ENCODE assay signal across 10 cellular contexts in the genomic region with DNA sequence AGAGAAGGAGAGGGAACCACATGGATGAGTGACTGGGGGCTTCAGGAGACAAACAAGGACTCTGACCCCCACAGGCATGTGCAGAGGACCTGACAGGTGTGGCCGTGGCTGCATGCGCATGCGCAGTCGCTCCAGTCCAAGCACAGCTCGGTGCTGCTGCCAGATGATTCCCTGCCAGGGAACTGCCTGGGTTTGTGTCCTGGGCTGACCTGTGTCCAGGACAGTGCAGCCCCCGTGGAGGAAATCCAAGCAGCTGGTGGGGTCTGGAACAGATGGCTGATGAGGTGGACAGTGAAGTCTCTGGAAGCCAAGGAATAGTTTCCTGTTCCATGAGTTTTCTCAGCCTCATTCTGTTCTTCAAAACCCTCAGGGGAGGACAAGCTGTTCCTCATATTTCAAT. TPM values are rescaled to one million over a fixed set of nuclear protein-coding genes. Genes with fewer than 3 reads are reported as not detected.
DNase-seq lines count a peak whose midpoint lies in the region; ATAC-seq, FAIRE-seq and TF ChIP-seq lines count a peak whose summit lies in the region.
"Had no signal": no experiment of that assay in that cellular context is flagged by ENCODE, and none has a peak within 500 bp of the region (broad histone marks: within the 10 kb centered on the region; RNA-seq: fewer than 3 reads in every experiment).

No MANE protein-coding gene starts in this region.

- peak overlapping the region; percentile 98 for H3K27ac Mint-ChIP-seq in activated CD4-positive, alpha-beta T cell treated with anti-CD3 and anti-CD28 coated beads for 36 hours
- peak overlapping the region; percentile 95 for H3K27ac Mint-ChIP-seq in central memory CD8-positive, alpha-beta T cell (ENCODE audit: low read depth)

- H3K36me3 Mint-ChIP-seq in activated CD4-positive, alpha-beta T cell treated with anti-CD3 and anti-CD28 coated beads for 36 hours (ENCODE audit: low read depth): peaks cover 48% of the 10 kb centered on the region
- H3K36me3 Mint-ChIP-seq in central memory CD8-positive, alpha-beta T cell (ENCODE audit: insufficient read depth): peaks cover 48% of the 10 kb centered on the region

- no peak overlapping the region for H3K4me3 ChIP-seq in mucosa of descending colon
- H3K4me3 ChIP-seq in thyroid gland (replicated peaks in 1 of 3): no peak overlapping the region
- H3K4me3 ChIP-seq in HAP-1: no peak overlapping the region

- H3K9me3 Mint-ChIP-seq in activated CD4-positive, alpha-beta T cell treated with anti-CD3 and anti-CD28 coated beads for 36 hours (ENCODE audit: low read depth): no peaks in the 10 kb centered on the region
- no peaks in the 10 kb centered on the region for H3K9me3 Mint-ChIP-seq in central memory CD8-positive, alpha-beta T cell

- peaks cover 76% of the 10 kb centered on the region for H3K4me1 Mint-ChIP-seq in activated CD4-positive, alpha-beta T cell treated with anti-CD3 and anti-CD28 coated beads for 36 hours
- peaks cover 64% of the 10 kb centered on the region for H3K4me1 Mint-ChIP-seq in central memory CD8-positive, alpha-beta T cell

- CTCF ChIA-PET in activated CD4-positive, alpha-beta T cell treated with anti-CD3 and anti-CD28 coated beads for 36 hours (lab: Charles Lee): interaction anchor here (0.5 to 1.5 kb wide), 6 partner anchors 13 to 47 kb away, joined by 3 to 4 read pairs (median 3); partner anchors contain the start of gene LASP1

- in situ Hi-C loops in HAP-1 (cut with MboI; ENCODE audit: low sequenced_read_pairs): no loop called here

- DNase-seq in activated CD4-positive, alpha-beta T cell treated with anti-CD3 and anti-CD28 coated beads for 36 hours: no peak
- DNase-seq in activated CD4-positive, alpha-beta T cell treated with anti-CD3 and anti-CD28 coated beads, Interleukin-2, amount 50 U/mL, for 4 hours: no peak
- no peak for DNase-seq in central memory CD8-positive, alpha-beta T cell (ENCODE audit: low spot score in 2 of 2)
- DNase-seq in mucosa of descending colon (peak in 2 of 3 donors; percentile 44 to 66), thyroid gland (peak; percentile 25 to 29), HAP-1 (ENCODE audit: low spot score in 2 of 2) (no peak), urothelium cell line (ENCODE audit: low spot score) (no peak)

- peak overlapping the region in 2 of 3 donors; percentile 58 to 64 for H3K27ac ChIP-seq in thyroid gland

- TF ChIP-seq CTCF in mucosa of descending colon (IDR thresholded peaks at IDR 0.05) (no peak), thyroid gland (IDR thresholded peaks at IDR 0.05) (no peak)

- 59 to 61% methylated on average over 5 to 6 of the region's 6 CpGs for WGBS in thyroid gland, 2 donors

- H3K9me3 ChIP-seq in mucosa of descending colon (no peaks in the 10 kb centered on the region), thyroid gland (no peaks in the 10 kb centered on the region), HAP-1 (no peaks in the 10 kb centered on the region)

- H3K4me1 ChIP-seq in mucosa of descending colon (ENCODE audit: low read depth) (peaks cover 54% of the 10 kb centered on the region), thyroid gland (peaks cover 20 to 79% of the 10 kb centered on the region in 2 donors), HAP-1 (no peaks in the 10 kb centered on the region)

- ATAC-seq in activated CD4-positive, alpha-beta T cell treated with anti-CD3 and anti-CD28 coated beads for 36 hours: no peak
- no peak for ATAC-seq in central memory CD8-positive, alpha-beta T cell (replicated peaks; ENCODE audit: extremely low read depth, poor library complexity, severe bottlenecking)
- peak; percentile 4 for ATAC-seq in mucosa of descending colon
- ATAC-seq in HG02870 (IDR thresholded peaks at IDR 0.05; ENCODE audit: unreplicated experiment): no peak

- POLR2A ChIA-PET in activated CD4-positive, alpha-beta T cell treated with anti-CD3 and anti-CD28 coated beads for 36 hours (lab: Charles Lee): interaction anchor here (0.9 to 1.3 kb wide), 3 partner anchors 26 to 51 kb away, joined by 3 read pairs; no protein-coding TSS in a partner anchor

- H3K36me3 ChIP-seq in mucosa of descending colon (ENCODE audit: low read depth) (peaks cover 4% of the 10 kb centered on the region), thyroid gland (peaks cover 10 to 12% of the 10 kb centered on the region in 2 donors), HAP-1 (replicated peaks) (peaks cover 15% of the 10 kb centered on the region)

- H3K4me3 Mint-ChIP-seq in activated CD4-positive, alpha-beta T cell treated with anti-CD3 and anti-CD28 coated beads for 36 hours: no peak overlapping the region
- H3K4me3 Mint-ChIP-seq in central memory CD8-positive, alpha-beta T cell: peak overlapping the region; percentile 77

- no peaks in the 10 kb centered on the region for H3K27me3 Mint-ChIP-seq in activated CD4-positive, alpha-beta T cell treated with anti-CD3 and anti-CD28 coated beads for 36 hours
- H3K27me3 Mint-ChIP-seq in central memory CD8-positive, alpha-beta T cell: no peaks in the 10 kb centered on the region

- TF ChIP-seq POLR2A in thyroid gland (IDR thresholded peaks at IDR 0.05): no peak

- intact Hi-C loops in activated CD4-positive, alpha-beta T cell treated with anti-CD3 and anti-CD28 coated beads for 36 hours (cut with DNase I, micrococcal nuclease): loop anchor here in 1 of 2 experiments (5.0 kb wide), 1 partner anchor 1290 kb away; the partner anchor contains the start of gene SYNRG
- intact Hi-C loops in mucosa of descending colon (cut with DNase I, micrococcal nuclease) (no loop called here), thyroid gland (cut with DNase I) (no loop called here)

- FAIRE-seq in urothelium cell line (lab: Jason Lieb, UNC): no peak
- FAIRE-seq: keratinocyte, TTC549 had no signal

- H3K27me3 ChIP-seq in thyroid gland (no peaks in the 10 kb centered on the region), HAP-1 (ENCODE audit: low read depth) (no peaks in the 10 kb centered on the region)

RNA-seq across cellular contexts. Expression of gene LASP1, which starts 27.3 kb away (rescaled TPM):
- 100 to 1,000 TPM; 119 to 144 TPM for total RNA-seq in activated CD4-positive, alpha-beta T cell treated with anti-CD3 and anti-CD28 coated beads for 36 hours
- 100 to 1,000 TPM; 163 to 286 (median 276) TPM for total RNA-seq in mucosa of descending colon
- total RNA-seq in thyroid gland: 10 to 100 TPM; 69.3 to 77.5 (median 71.1) TPM

RNA-seq across cellular contexts. Expression of gene RPL23, which starts 43.7 kb away (rescaled TPM):
- 1,000 to 10,000 TPM; 1,886 to 1,896 TPM for total RNA-seq in activated CD4-positive, alpha-beta T cell treated with anti-CD3 and anti-CD28 coated beads for 36 hours
- total RNA-seq in mucosa of descending colon (1,000 to 10,000 TPM in 1 of 3 donors, 100 to 1,000 TPM in 2; 838 to 1,044 (median 919) TPM), thyroid gland (1,000 to 10,000 TPM; 1,055 to 2,735 (median 1,279) TPM)

Comparison
In these comparisons a context has a peak if more than half of its experiments do, and no peak if none do; other contexts are left out.
1. DNase-seq: peak in mucosa of descending colon (2 of 3) and thyroid gland (2 of 2); none in activated CD4-positive, alpha-beta T cell treated with anti-CD3 and anti-CD28 coated beads for 36 hours (single experiment), activated CD4-positive, alpha-beta T cell treated with anti-CD3 and anti-CD28 coated beads, Interleukin-2, amount 50 U/mL, for 4 hours (0 of 2), central memory CD8-positive, alpha-beta T cell (0 of 2), HAP-1 (0 of 2) and urothelium cell line (single experiment).